Comparison of ENCODE assay signal across 23 cellular contexts in genomic region chr1:155024315-155024714, GRCh38. TPM values are rescaled to one million over a fixed set of nuclear protein-coding genes. Genes with fewer than 3 reads are reported as not detected.
A peak's percentile ranks its signal among the peaks of the same experiment; 100 is the strongest.
DNase-seq lines count a peak whose midpoint lies in the region; ATAC-seq, FAIRE-seq and TF ChIP-seq lines count a peak whose summit lies in the region.
"Had no signal": no experiment of that assay in that cellular context is flagged by ENCODE, and none has a peak within 500 bp of the region (broad histone marks: within the 10 kb centered on the region; RNA-seq: fewer than 3 reads in every experiment).

No MANE protein-coding gene starts in this region.

- no peak for FAIRE-seq in A549 (lab: Jason Lieb, UNC)
- FAIRE-seq: A204.1, GM12892, H54 had no signal

- no peaks in the 10 kb centered on the region for H3K36me3 ChIP-seq in BE2C
- H3K36me3 ChIP-seq: HAP-1 had no signal

- H3K36me3 Mint-ChIP-seq in endothelial cell (ENCODE audit: low read depth, unreplicated experiment) = peaks cover 12% of the 10 kb centered on the region

- H3K4me2 ChIP-seq in A549 = peak overlapping the region; percentile 64

- peak overlapping the region; percentile 52 for H3K27ac Mint-ChIP-seq in endothelial cell (ENCODE audit: unreplicated experiment)
- H3K27ac Mint-ChIP-seq: CD4-positive, alpha-beta memory T cell; HFFc6 had no signal

- H3K9me3 ChIP-seq in A549 (no peaks in the 10 kb centered on the region), BE2C (no peaks in the 10 kb centered on the region)
- H3K9me3 ChIP-seq: HAP-1 had no signal

- TF ChIP-seq CTCF in 22Rv1 (IDR thresholded peaks at IDR 0.05) (no peak), A549 (IDR thresholded peaks at IDR 0.05) (no peak), endothelial cell (IDR thresholded peaks at IDR 0.05; ENCODE audit: unreplicated experiment) (no peak), BE2C (IDR thresholded peaks at IDR 0.05; ENCODE audit: low read depth, low read length) (no peak)

- no peaks in the 10 kb centered on the region for H3K9me3 Mint-ChIP-seq in endothelial cell (ENCODE audit: unreplicated experiment)
- H3K9me3 Mint-ChIP-seq: HFFc6 had no signal

- H3K4me3 ChIP-seq in A549 = no peak overlapping the region
- H3K4me3 ChIP-seq in BE2C (ENCODE audit: low read depth, low read length) = no peak overlapping the region
- H3K4me3 ChIP-seq: HAP-1 had no signal

- peaks cover 12% of the 10 kb centered on the region for H3K27me3 Mint-ChIP-seq in endothelial cell (ENCODE audit: unreplicated experiment)
- H3K27me3 Mint-ChIP-seq: CD4-positive, alpha-beta memory T cell had no signal

- intact Hi-C loops in head of caudate nucleus (cut with DNase I) = no loop called here

- TF ChIP-seq POLR2A in A549 (IDR thresholded peaks at IDR 0.05; ENCODE audit: low read length) = no peak

- WGBS in A549 (ENCODE audit: missing lambda C conversion rate) = 98% methylated on average over 7 of the region's 9 CpGs

- DNase-seq in A549 (ENCODE audit: low read depth in 1 of 2, low spot score in 1 of 2) (no peak), endothelial cell (ENCODE audit: low spot score) (no peak), head of caudate nucleus (no peak), BE2C (no peak), kidney tubule cell (ENCODE audit: low spot score) (no peak)
- DNase-seq: ACHN; AML-193; C1 segment of cervical spinal cord; Calu3; CD4-positive, alpha-beta memory T cell; COR-L47; DMS79 treated with DMSO at 0.1 percent for 48 hours; GF-D8; GOT3; HFFc6 had no signal

- no peak overlapping the region for H3K4me3 Mint-ChIP-seq in endothelial cell (ENCODE audit: unreplicated experiment)
- H3K4me3 Mint-ChIP-seq: CD4-positive, alpha-beta memory T cell; HFFc6 had no signal

- POLR2A ChIA-PET in A549 (lab: Yijun Ruan, JAX) = no interaction called here

- CTCF ChIA-PET in A549 (lab: Yijun Ruan, JAX) = interaction anchor here (0.9 to 1.0 kb wide), 2 partner anchors 120 to 359 kb away, joined by 3 to 4 read pairs; no protein-coding TSS in a partner anchor

- H3K27me3 ChIP-seq in BE2C = no peaks in the 10 kb centered on the region

- H3K4me1 Mint-ChIP-seq in endothelial cell (ENCODE audit: unreplicated experiment) = peaks cover 28% of the 10 kb centered on the region

- peaks cover 66% of the 10 kb centered on the region for H3K4me1 ChIP-seq in A549
- H3K4me1 ChIP-seq in BE2C = no peaks in the 10 kb centered on the region
- H3K4me1 ChIP-seq: HAP-1 had no signal

- ATAC-seq in A549 = no peak

- no peak for TF ChIP-seq RAD21 in A549 (conservative IDR thresholded peaks at IDR 0.05 in 1 of 2, IDR thresholded peaks at IDR 0.05 in 1 of 2)

- H3K27ac ChIP-seq in 22Rv1 = peak overlapping the region; percentile 39; the same call in 1 of the 2 replicates
- peak overlapping the region; percentile 75 to 83 for H3K27ac ChIP-seq in A549

- TF ChIP-seq EP300 in A549 (IDR thresholded peaks at IDR 0.05) = no peak

TF ChIP-seq in A549, 52 proteins besides CTCF, POLR2A, EP300 and RAD21 (continues in another document):
- TF ChIP-seq HMGXB4 (CRISPR knock-in tag; IDR thresholded peaks at IDR 0.05; ENCODE audit: borderline replicate concordance) = no peak
- TF ChIP-seq NPAS2 (CRISPR knock-in tag; IDR thresholded peaks at IDR 0.05; ENCODE audit: borderline replicate concordance) = no peak
- no peak for TF ChIP-seq POLR2AphosphoS2 (conservative IDR thresholded peaks at IDR 0.05; ENCODE audit: low read length)
- no peak for TF ChIP-seq ELK1 (IDR thresholded peaks at IDR 0.05; ENCODE audit: low read depth, low read length)
- no peak for TF ChIP-seq FOSL2 (IDR thresholded peaks at IDR 0.05)
- TF ChIP-seq FOSL2 (CRISPR knock-in tag; IDR thresholded peaks at IDR 0.05) = no peak
- TF ChIP-seq CBX8 (IDR thresholded peaks at IDR 0.05) = no peak
- TF ChIP-seq E2F6 (IDR thresholded peaks at IDR 0.05; ENCODE audit: borderline replicate concordance, low read depth) = no peak
- no peak for TF ChIP-seq SREBF2 (IDR thresholded peaks at IDR 0.05)
- no peak for TF ChIP-seq ZC3H11A (IDR thresholded peaks at IDR 0.05)
- no peak for TF ChIP-seq ZFP36 (IDR thresholded peaks at IDR 0.05; ENCODE audit: borderline replicate concordance, partially characterized antibody)
- TF ChIP-seq EHMT2 (IDR thresholded peaks at IDR 0.05; ENCODE audit: low read depth) = no peak
- no peak for TF ChIP-seq RNF2 (IDR thresholded peaks at IDR 0.05; ENCODE audit: borderline replicate concordance, low read depth)
- TF ChIP-seq HDAC2 (IDR thresholded peaks at IDR 0.05) = no peak

RNA-seq across cellular contexts. Expression of gene DCST2, which starts 9.3 kb away (rescaled TPM):
- polyA plus RNA-seq in A549 (2011; rRNA removed) (1.0 and 1.5 TPM in 2 replicates), A549 (2017; fragmentation: RNase III; extraction: RNeasy Plus Mini Kit Qiagen cat#74134 plus additional on column Dnase treatment) (0.23 to 0.46 TPM (median 0.43 TPM) in 3 replicates)
- 0.63 and 0.76 TPM in 2 replicates for polyA plus RNA-seq in A549 (2012; cell fraction: cytosol; rRNA removed)
- 6.2 and 11.1 TPM in 2 replicates for polyA plus RNA-seq in A549 (2012; cell fraction: nucleus; rRNA removed)
- polyA minus RNA-seq in A549 (2011; rRNA and poly(A)+ RNA removed) = 0.73 and 0.83 TPM in 2 replicates
- 2.8 TPM for total RNA-seq in endothelial cell (ENCODE audit: unreplicated experiment)
- polyA plus RNA-seq in BE2C (2012; ENCODE audit: insufficient read depth, insufficient read length, low read depth) = 0.28 TPM
- total RNA-seq: Daoy had no signal
- polyA plus RNA-seq: CD4-positive, alpha-beta memory T cell had no signal

RNA-seq across cellular contexts. Expression of gene DCST1, which starts 9.3 kb away (rescaled TPM):
- polyA plus RNA-seq in A549 (2011; rRNA removed) (0.06 TPM in 1 of 2 replicates, not detected in the other), A549 (2017; fragmentation: RNase III; extraction: RNeasy Plus Mini Kit Qiagen cat#74134 plus additional on column Dnase treatment) (not detected in 3 replicates)
- 0.03 and 0.04 TPM in 2 replicates for polyA plus RNA-seq in A549 (2012; cell fraction: cytosol; rRNA removed)
- polyA plus RNA-seq in A549 (2012; cell fraction: nucleus; rRNA removed) = 0.08 TPM in 1 of 2 replicates, not detected in the other
- 0.25 TPM in 1 of 2 replicates, not detected in the other for polyA minus RNA-seq in A549 (2011; rRNA and poly(A)+ RNA removed)
- not detected for total RNA-seq in endothelial cell (ENCODE audit: unreplicated experiment)
- not detected for polyA plus RNA-seq in BE2C (2012; ENCODE audit: insufficient read depth, insufficient read length, low read depth)
- total RNA-seq: Daoy, G401, HFFc6 had no signal
- polyA plus RNA-seq: BJ; CD4-positive, alpha-beta memory T cell had no signal

RNA-seq across cellular contexts. Expression of gene ZBTB7B, which starts 21.7 kb away (rescaled TPM):
- polyA plus RNA-seq in A549 (2011; rRNA removed) (20.5 and 20.8 TPM in 2 replicates), A549 (2017; fragmentation: RNase III; extraction: RNeasy Plus Mini Kit Qiagen cat#74134 plus additional on column Dnase treatment) (24.7 to 30.7 TPM (median 29.0 TPM) in 3 replicates)
- polyA plus RNA-seq in A549 (2012; cell fraction: cytosol; rRNA removed) = 28.8 and 32.2 TPM in 2 replicates
- polyA plus RNA-seq in A549 (2012; cell fraction: nucleus; rRNA removed) = 60.8 and 82.4 TPM in 2 replicates
- 25.1 and 30.3 TPM in 2 replicates for polyA minus RNA-seq in A549 (2011; rRNA and poly(A)+ RNA removed)
- 23.3 TPM for total RNA-seq in endothelial cell (ENCODE audit: unreplicated experiment)
- 62.8 TPM for polyA plus RNA-seq in BE2C (2012; ENCODE audit: insufficient read depth, insufficient read length, low read depth)

RNA-seq across cellular contexts. Expression of gene ADAM15, which starts 26.8 kb away (rescaled TPM):
- 25.6 and 33.6 TPM in 2 replicates for polyA plus RNA-seq in A549 (2011; rRNA removed)
- 48.4 and 71.3 TPM in 2 replicates for polyA plus RNA-seq in A549 (2012; cell fraction: cytosol; rRNA removed)
- 165 and 205 TPM in 2 replicates for polyA plus RNA-seq in A549 (2012; cell fraction: nucleus; rRNA removed)
- polyA plus RNA-seq in A549 (2017; fragmentation: RNase III; extraction: RNeasy Plus Mini Kit Qiagen cat#74134 plus additional on column Dnase treatment) = 33.0 to 35.2 TPM (median 34.2 TPM) in 3 replicates
- polyA minus RNA-seq in A549 (2011; rRNA and poly(A)+ RNA removed) = 66.5 and 71.0 TPM in 2 replicates
- 382 TPM for total RNA-seq in endothelial cell (ENCODE audit: unreplicated experiment)
- 95.5 TPM for polyA plus RNA-seq in BE2C (2012; ENCODE audit: insufficient read depth, insufficient read length, low read depth)

RNA-seq across cellular contexts. Expression of gene LENEP, which starts 30.9 kb away (rescaled TPM):
- polyA plus RNA-seq in A549 (2011; rRNA removed) = 0.32 TPM in 1 of 2 replicates, not detected in the other
- 0.09 TPM in 1 of 2 replicates, not detected in the other for polyA plus RNA-seq in A549 (2012; cell fraction: cytosol; rRNA removed)
- polyA plus RNA-seq in A549 (2012; cell fraction: nucleus; rRNA removed) = 0.55 and 0.58 TPM in 2 replicates
- polyA plus RNA-seq in A549 (2017; fragmentation: RNase III; extraction: RNeasy Plus Mini Kit Qiagen cat#74134 plus additional on column Dnase treatment) = not detected in 3 replicates
- 1.9 and 5.0 TPM in 2 replicates for polyA minus RNA-seq in A549 (2011; rRNA and poly(A)+ RNA removed)
- 0.82 TPM for total RNA-seq in endothelial cell (ENCODE audit: unreplicated experiment)
- not detected for polyA plus RNA-seq in BE2C (2012; ENCODE audit: insufficient read depth, insufficient read length, low read depth)
- total RNA-seq: Daoy, G401 had no signal
- polyA plus RNA-seq: BJ; CD4-positive, alpha-beta memory T cell had no signal
